ENCODE assay signal across 8 cellular contexts in the genomic region with DNA sequence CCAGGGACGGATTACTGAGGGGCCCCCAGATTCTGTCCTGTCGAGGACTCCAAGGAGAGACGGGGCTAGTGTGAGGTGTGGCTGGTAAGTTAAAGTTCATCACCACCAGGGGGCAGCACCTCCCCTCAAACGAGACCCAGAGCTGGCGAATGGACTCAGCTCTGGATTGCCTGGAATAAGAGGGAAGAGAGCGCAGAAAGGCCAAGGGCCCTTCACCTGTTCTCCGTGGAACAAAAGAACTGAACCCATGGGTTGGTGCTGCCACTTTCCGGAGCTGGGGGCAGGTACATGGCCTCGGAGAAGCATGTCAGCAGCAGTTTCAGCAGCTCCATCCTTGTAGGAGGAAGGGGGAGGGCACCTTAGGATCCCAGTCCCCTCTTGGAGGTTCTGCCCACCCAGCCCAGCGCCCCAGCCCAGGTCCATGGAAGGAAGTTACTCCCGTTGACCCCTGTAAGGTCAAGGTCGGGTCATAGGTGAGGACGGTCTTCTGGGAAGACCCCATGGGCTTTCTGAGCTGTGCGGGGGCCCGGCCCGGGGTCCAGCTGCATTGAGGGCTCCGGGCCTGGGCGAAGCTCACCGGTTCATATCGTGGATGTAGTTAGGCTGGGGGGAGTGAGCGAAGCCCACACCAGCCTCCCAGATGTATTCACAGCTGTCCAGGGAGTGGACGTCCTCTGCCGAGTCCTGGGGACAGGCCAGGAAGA. TPM values are rescaled to one million over a fixed set of nuclear protein-coding genes. Genes with fewer than 3 reads are reported as not detected.
DNase-seq lines count a peak whose midpoint lies in the region; ATAC-seq and TF ChIP-seq lines count a peak whose summit lies in the region.

No MANE protein-coding gene starts in this region.

- CTCF ChIA-PET in activated CD4-positive, alpha-beta T cell treated with anti-CD3 and anti-CD28 coated beads for 36 hours (lab: Charles Lee) = interaction anchor here (0.5 to 4.6 kb wide), 62 partner anchors 9 to 786 kb away, joined by 3 to 82 read pairs (median 6); partner anchors contain the start of genes CDR2L, FDXR, HID1 and MRPL58

- H3K27me3 ChIP-seq in HAP-1 (ENCODE audit: low read depth) = no peaks in the 10 kb centered on the region

- ATAC-seq in activated CD4-positive, alpha-beta T cell treated with anti-CD3 and anti-CD28 coated beads for 36 hours = peak; percentile 79
- no peak for ATAC-seq in GM18858 (IDR thresholded peaks at IDR 0.05; ENCODE audit: unreplicated experiment)

- H3K4me1 Mint-ChIP-seq in activated CD4-positive, alpha-beta T cell treated with anti-CD3 and anti-CD28 coated beads for 36 hours = peaks cover 6% of the 10 kb centered on the region

- no peaks in the 10 kb centered on the region for H3K36me3 ChIP-seq in HAP-1 (replicated peaks)

- H3K36me3 Mint-ChIP-seq in activated CD4-positive, alpha-beta T cell treated with anti-CD3 and anti-CD28 coated beads for 36 hours (ENCODE audit: low read depth) = no peaks in the 10 kb centered on the region

- H3K4me1 ChIP-seq in HAP-1 = peaks cover 3% of the 10 kb centered on the region

- no peak overlapping the region for H3K4me3 Mint-ChIP-seq in activated CD4-positive, alpha-beta T cell treated with anti-CD3 and anti-CD28 coated beads for 36 hours

- H3K4me3 ChIP-seq in AG10803 (ENCODE audit: low read length) (no peak overlapping the region), HAP-1 (no peak overlapping the region)

- no peaks in the 10 kb centered on the region for H3K9me3 ChIP-seq in HAP-1

- POLR2A ChIA-PET in activated CD4-positive, alpha-beta T cell treated with anti-CD3 and anti-CD28 coated beads for 36 hours (lab: Charles Lee) = interaction anchor here (0.7 to 1.5 kb wide), 8 partner anchors 10 to 241 kb away, joined by 3 to 8 read pairs (median 3); partner anchors contain the start of genes KCTD2 and NT5C

- H3K27me3 Mint-ChIP-seq in activated CD4-positive, alpha-beta T cell treated with anti-CD3 and anti-CD28 coated beads for 36 hours = no peaks in the 10 kb centered on the region

- DNase-seq in AG10803 (ENCODE audit: low read depth) (peak; percentile 81), HAP-1 (ENCODE audit: low spot score in 2 of 2) (peak; percentile 87 to 95), NCI-H510A (lab: John Stamatoyannopoulos, UW) (peak; percentile 80), cerebellar nuclear complex (lab: John Stamatoyannopoulos, UW) (peak; percentile 23 to 82), left kidney (ENCODE audit: low read depth, low spot score) (peak; percentile 95)
- DNase-seq in activated CD4-positive, alpha-beta T cell treated with anti-CD3 and anti-CD28 coated beads for 36 hours = peak; percentile 92
- peak; percentile 87 to 89 for DNase-seq in stimulated activated CD4-positive, alpha-beta T cell treated with anti-CD3 and anti-CD28 coated beads, Interleukin-2, amount 100 ng/mL, for 48 hours

- intact Hi-C loops in activated CD4-positive, alpha-beta T cell treated with anti-CD3 and anti-CD28 coated beads for 36 hours (cut with DNase I, micrococcal nuclease) = loop anchor here (1.0 to 5.0 kb wide), 12 partner anchors 44 to 450 kb away; partner anchors contain the start of genes MRPL58 (in 2 of the 2), ARMC7 (in 1 of the 2), NT5C (in 1 of the 2) and NUP85 (in 1 of the 2)

- in situ Hi-C loops in HAP-1 (cut with MboI; ENCODE audit: low sequenced_read_pairs) = loop anchor here (10.0 kb wide), 1 partner anchor 453 kb away; no protein-coding TSS in a partner anchor

- no peaks in the 10 kb centered on the region for H3K9me3 Mint-ChIP-seq in activated CD4-positive, alpha-beta T cell treated with anti-CD3 and anti-CD28 coated beads for 36 hours (ENCODE audit: low read depth)

- TF ChIP-seq CTCF in AG10803 (conservative IDR thresholded peaks at IDR 0.05; ENCODE audit: low read length) = peak; percentile 71

- no peak overlapping the region for H3K27ac Mint-ChIP-seq in activated CD4-positive, alpha-beta T cell treated with anti-CD3 and anti-CD28 coated beads for 36 hours

RNA-seq across cellular contexts. Expression of gene HID1, which starts 10.8 kb away (rescaled TPM):
- total RNA-seq in activated CD4-positive, alpha-beta T cell treated with anti-CD3 and anti-CD28 coated beads for 36 hours = 1 to 10 TPM; 1.6 TPM

RNA-seq across cellular contexts. Expression of gene CDR2L, which starts 25.6 kb away (rescaled TPM):
- under 1 TPM; 0.89 to 0.91 TPM for total RNA-seq in activated CD4-positive, alpha-beta T cell treated with anti-CD3 and anti-CD28 coated beads for 36 hours

RNA-seq across cellular contexts. Expression of gene OTOP3, which starts 26.1 kb away (rescaled TPM):
- not detected for total RNA-seq in activated CD4-positive, alpha-beta T cell treated with anti-CD3 and anti-CD28 coated beads for 36 hours

RNA-seq across cellular contexts. Expression of gene OTOP2, which starts 37.7 kb away (rescaled TPM):
- total RNA-seq in activated CD4-positive, alpha-beta T cell treated with anti-CD3 and anti-CD28 coated beads for 36 hours = not detected

RNA-seq across cellular contexts. Expression of gene USH1G, which starts 38.8 kb away (rescaled TPM):
- total RNA-seq in activated CD4-positive, alpha-beta T cell treated with anti-CD3 and anti-CD28 coated beads for 36 hours = not detected
